Comparison of ENCODE assay signal across 1 cellular context in genomic region chr3:51173518-51174271, GRCh38.
TF ChIP-seq lines count a peak whose summit lies in the region.

No MANE protein-coding gene starts in this region.

TF ChIP-seq in HEK293, 187 proteins besides CTCF, POLR2A, EP300 and RAD21 (continued from another document):
- no peak for TF ChIP-seq ZBTB10 (tag by site-specific recombination; IDR thresholded peaks at IDR 0.05)
